Comparison of ENCODE assay signal across 8 cellular contexts in the genomic region with DNA sequence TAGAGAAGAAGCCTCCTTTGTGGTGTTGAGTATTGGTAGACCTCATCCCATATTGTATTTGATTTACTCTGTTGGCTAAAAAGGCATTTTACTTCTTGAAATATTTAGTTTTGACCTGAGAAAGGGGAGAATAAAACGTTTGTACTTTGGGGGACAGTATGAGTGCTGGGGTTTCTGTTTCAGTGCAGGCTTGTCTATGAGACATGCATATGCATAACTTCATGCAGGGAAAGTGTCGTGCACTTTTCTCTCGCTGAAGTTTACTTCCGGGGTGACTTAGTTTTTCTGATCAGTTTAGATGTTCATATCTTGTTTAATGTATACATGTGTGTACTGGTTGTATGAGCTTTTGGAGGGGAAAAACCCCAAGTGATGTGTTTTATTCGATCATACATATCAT. TPM values are rescaled to one million over a fixed set of nuclear protein-coding genes. Genes with fewer than 3 reads are reported as not detected.
DNase-seq lines count a peak whose midpoint lies in the region; ATAC-seq and TF ChIP-seq lines count a peak whose summit lies in the region.

No MANE protein-coding gene starts in this region.

- CTCF ChIA-PET in activated CD4-positive, alpha-beta T cell treated with anti-CD3 and anti-CD28 coated beads, Interleukin-2, amount 10 ng/mL, durations not matched to agents 7 days and 5 days (lab: Charles Lee): interaction anchor here (0.9 to 2.6 kb wide), 3 partner anchors 39 to 128 kb away, joined by 3 to 8 read pairs (median 3); no protein-coding TSS in a partner anchor

- peak overlapping the region; percentile 93 for H3K27ac Mint-ChIP-seq in activated CD4-positive, alpha-beta T cell treated with anti-CD3 and anti-CD28 coated beads, Interleukin-2, amount 10 ng/mL, durations not matched to agents 7 days and 5 days
- H3K27ac Mint-ChIP-seq in nephron progenitor cell: peak overlapping the region; percentile 76

- H3K4me1 Mint-ChIP-seq in activated CD4-positive, alpha-beta T cell treated with anti-CD3 and anti-CD28 coated beads, Interleukin-2, amount 10 ng/mL, durations not matched to agents 7 days and 5 days: peaks cover 67% of the 10 kb centered on the region
- peaks cover 38% of the 10 kb centered on the region for H3K4me1 Mint-ChIP-seq in nephron progenitor cell

- peaks cover 32% of the 10 kb centered on the region for H3K36me3 Mint-ChIP-seq in activated CD4-positive, alpha-beta T cell treated with anti-CD3 and anti-CD28 coated beads, Interleukin-2, amount 10 ng/mL, durations not matched to agents 7 days and 5 days (ENCODE audit: low read depth)
- peaks cover 29% of the 10 kb centered on the region for H3K36me3 Mint-ChIP-seq in nephron progenitor cell (ENCODE audit: low read depth)

- peak overlapping the region; percentile 87 for H3K4me3 Mint-ChIP-seq in activated CD4-positive, alpha-beta T cell treated with anti-CD3 and anti-CD28 coated beads, Interleukin-2, amount 10 ng/mL, durations not matched to agents 7 days and 5 days
- H3K4me3 Mint-ChIP-seq in nephron progenitor cell: no peak overlapping the region

- peak; percentile 28 for ATAC-seq in GM18870 (IDR thresholded peaks at IDR 0.05; ENCODE audit: unreplicated experiment)
- peak; percentile 58 for ATAC-seq in HG02678 (IDR thresholded peaks at IDR 0.05; ENCODE audit: unreplicated experiment)
- no peak for ATAC-seq in omental fat pad (ENCODE audit: low FRiP score)

- H3K9me3 Mint-ChIP-seq in activated CD4-positive, alpha-beta T cell treated with anti-CD3 and anti-CD28 coated beads, Interleukin-2, amount 10 ng/mL, durations not matched to agents 7 days and 5 days: peaks cover 4% of the 10 kb centered on the region
- H3K9me3 Mint-ChIP-seq in nephron progenitor cell: peaks cover 8% of the 10 kb centered on the region

- TF ChIP-seq CTCF in nephron progenitor cell (IDR thresholded peaks at IDR 0.05) (no peak), omental fat pad (IDR thresholded peaks at IDR 0.05) (no peak)

- no peaks in the 10 kb centered on the region for H3K27me3 Mint-ChIP-seq in activated CD4-positive, alpha-beta T cell treated with anti-CD3 and anti-CD28 coated beads, Interleukin-2, amount 10 ng/mL, durations not matched to agents 7 days and 5 days
- H3K27me3 Mint-ChIP-seq in nephron progenitor cell (ENCODE audit: low read depth, poor library complexity): peaks cover 6% of the 10 kb centered on the region

- peak; percentile 62 for DNase-seq in activated CD4-positive, alpha-beta T cell treated with anti-CD3 and anti-CD28 coated beads, Interleukin-2, amount 10 ng/mL, durations not matched to agents 7 days and 5 days
- DNase-seq in nephron progenitor cell: no peak
- DNase-seq in omental fat pad (ENCODE audit: low spot score): no peak
- no peak for DNase-seq in RKO (ENCODE audit: low spot score)
- DNase-seq in D341Med (ENCODE audit: low spot score): no peak
- DNase-seq in SKM-1 (lab: John Stamatoyannopoulos, UW; ENCODE audit: unreplicated experiment): no peak

- POLR2A ChIA-PET in activated CD4-positive, alpha-beta T cell treated with anti-CD3 and anti-CD28 coated beads, Interleukin-2, amount 10 ng/mL, durations not matched to agents 7 days and 5 days (lab: Charles Lee): interaction anchor here (0.6 kb wide), 1 partner anchor 8 kb away, joined by 6 read pairs; no protein-coding TSS in a partner anchor

RNA-seq across cellular contexts. Expression of gene UTRN, which starts 59.5 kb away (rescaled TPM):
- 100 to 1,000 TPM; 134 to 143 TPM for total RNA-seq in activated CD4-positive, alpha-beta T cell treated with anti-CD3 and anti-CD28 coated beads, Interleukin-2, amount 10 ng/mL, durations not matched to agents 7 days and 5 days
- 100 to 1,000 TPM; 172 to 283 (median 226) TPM for total RNA-seq in omental fat pad
